16 cellular contexts compared by ENCODE assay signal in genomic region chr11:92136792-92137191, GRCh38.
DNase-seq lines count a peak whose midpoint lies in the region; ATAC-seq and TF ChIP-seq lines count a peak whose summit lies in the region.
"Had no signal": no experiment of that assay in that cellular context is flagged by ENCODE, and none has a peak within 500 bp of the region (broad histone marks: within the 10 kb centered on the region; RNA-seq: fewer than 3 reads in every experiment).

No MANE protein-coding gene starts in this region.

- H3K27me3 ChIP-seq in kidney epithelial cell (ENCODE audit: control insufficient read depth, insufficient read depth, low read length) = no peaks in the 10 kb centered on the region

- no peak overlapping the region for H3K4me3 ChIP-seq in NB4 (ENCODE audit: low read depth, low read length)
- no peak overlapping the region for H3K4me3 ChIP-seq in kidney epithelial cell (ENCODE audit: low read depth, low read length)
- H3K4me3 ChIP-seq: smooth muscle cell had no signal

- H3K27me3 Mint-ChIP-seq in WTC11 (ENCODE audit: low read depth) = no peaks in the 10 kb centered on the region
- H3K27me3 Mint-ChIP-seq: activated naive CD8-positive, alpha-beta T cell treated with anti-CD3 and anti-CD28 coated beads for 36 hours; CD4-positive, alpha-beta T cell had no signal

- no peak for TF ChIP-seq POLR2A in NB4 (IDR thresholded peaks at IDR 0.05; ENCODE audit: extremely low read depth, insufficient read length)

- no peak overlapping the region for H3K27ac Mint-ChIP-seq in WTC11
- H3K27ac Mint-ChIP-seq: activated naive CD8-positive, alpha-beta T cell treated with anti-CD3 and anti-CD28 coated beads for 36 hours; CD4-positive, alpha-beta T cell had no signal

- peaks cover 16% of the 10 kb centered on the region for H3K9me3 Mint-ChIP-seq in WTC11

- ATAC-seq in WTC11 (peak; percentile 94), HG02870 (IDR thresholded peaks at IDR 0.05; ENCODE audit: unreplicated experiment) (no peak), HG03378 (IDR thresholded peaks at IDR 0.05; ENCODE audit: unreplicated experiment) (no peak), GM18873 (IDR thresholded peaks at IDR 0.05; ENCODE audit: low FRiP score, unreplicated experiment) (no peak)
- ATAC-seq: esophagus mucosa had no signal

- CTCF ChIA-PET in WTC11 (lab: Charles Lee) = interaction anchor here (0.6 to 1.9 kb wide), 36 partner anchors 8 to 1482 kb away, joined by 3 to 15 read pairs (median 4); no protein-coding TSS in a partner anchor

- TF ChIP-seq CTCF in NB4 (IDR thresholded peaks at IDR 0.05; ENCODE audit: low read depth, low read length) = peak; percentile 17
- no peak for TF ChIP-seq CTCF in WTC11 (IDR thresholded peaks at IDR 0.05)
- peak; percentile 13 for TF ChIP-seq CTCF in kidney epithelial cell (IDR thresholded peaks at IDR 0.05; ENCODE audit: insufficient read depth, low read length, poor library complexity, severe bottlenecking)

- H3K36me3 ChIP-seq in kidney epithelial cell (ENCODE audit: control insufficient read depth, insufficient read depth, low read length) = no peaks in the 10 kb centered on the region

- POLR2A ChIA-PET in WTC11 (lab: Charles Lee) = no interaction called here

- DNase-seq in DMS53 (lab: John Stamatoyannopoulos, UW) (peak; percentile 97), NB4 (ENCODE audit: low read depth) (peak; percentile 8), WTC11 (ENCODE audit: low spot score) (peak; percentile 20), kidney epithelial cell (ENCODE audit: low read depth) (no peak), NCI-H1694 (lab: John Stamatoyannopoulos, UW) (no peak)
- DNase-seq: activated CD4-positive, alpha-beta T cell treated with anti-CD3 and anti-CD28 coated beads for 1 hour; activated naive CD8-positive, alpha-beta T cell treated with anti-CD3 and anti-CD28 coated beads for 36 hours; CD4-positive, alpha-beta T cell; NCI-H1092 treated with DMSO at 0.1 percent for 48 hours; nucleus accumbens; SW 1271 had no signal

- no peaks in the 10 kb centered on the region for H3K4me1 Mint-ChIP-seq in WTC11
- H3K4me1 Mint-ChIP-seq: activated naive CD8-positive, alpha-beta T cell treated with anti-CD3 and anti-CD28 coated beads for 36 hours had no signal

- no peaks in the 10 kb centered on the region for H3K36me3 Mint-ChIP-seq in WTC11
- H3K36me3 Mint-ChIP-seq: activated naive CD8-positive, alpha-beta T cell treated with anti-CD3 and anti-CD28 coated beads for 36 hours had no signal

- no peak overlapping the region for H3K4me3 Mint-ChIP-seq in WTC11
- H3K4me3 Mint-ChIP-seq: activated naive CD8-positive, alpha-beta T cell treated with anti-CD3 and anti-CD28 coated beads for 36 hours; CD4-positive, alpha-beta T cell had no signal

TF ChIP-seq in WTC11, 78 proteins besides CTCF, POLR2A, EP300 and RAD21:
- no peak for TF ChIP-seq NR3C1 (CRISPR knock-in tag; conservative IDR thresholded peaks at IDR 0.05; ENCODE audit: low read depth)
- no peak for TF ChIP-seq GABPB1 (CRISPR knock-in tag; IDR thresholded peaks at IDR 0.05)
- TF ChIP-seq CDX4 (CRISPR knock-in tag; IDR thresholded peaks at IDR 0.05; ENCODE audit: borderline replicate concordance) = no peak
- TF ChIP-seq PRRX2 (CRISPR knock-in tag; IDR thresholded peaks at IDR 0.05) = no peak
- no peak for TF ChIP-seq E2F1 (CRISPR knock-in tag; IDR thresholded peaks at IDR 0.05)
- TF ChIP-seq IRF1 (CRISPR knock-in tag; IDR thresholded peaks at IDR 0.05) = no peak
- no peak for TF ChIP-seq TP53 (CRISPR knock-in tag; IDR thresholded peaks at IDR 0.05)
TF ChIP-seq in WTC11: peak in this region for 0.

Comparison
In these comparisons a context has a peak if more than half of its experiments do, and no peak if none do; other contexts are left out.
1. DNase-seq: peak in DMS53 (single experiment), NB4 (single experiment) and WTC11 (single experiment); none in kidney epithelial cell (single experiment) and NCI-H1694 (single experiment).